Comparison of ENCODE assay signal across 1 cellular context in genomic region chr19:48907671-48908070, GRCh38.
TF ChIP-seq lines count a peak whose summit lies in the region.

No MANE protein-coding gene starts in this region.

TF ChIP-seq in HepG2, 621 proteins besides CTCF, POLR2A, EP300 and RAD21 (continued from another document and continues in another):
- TF ChIP-seq, protein P1, sequence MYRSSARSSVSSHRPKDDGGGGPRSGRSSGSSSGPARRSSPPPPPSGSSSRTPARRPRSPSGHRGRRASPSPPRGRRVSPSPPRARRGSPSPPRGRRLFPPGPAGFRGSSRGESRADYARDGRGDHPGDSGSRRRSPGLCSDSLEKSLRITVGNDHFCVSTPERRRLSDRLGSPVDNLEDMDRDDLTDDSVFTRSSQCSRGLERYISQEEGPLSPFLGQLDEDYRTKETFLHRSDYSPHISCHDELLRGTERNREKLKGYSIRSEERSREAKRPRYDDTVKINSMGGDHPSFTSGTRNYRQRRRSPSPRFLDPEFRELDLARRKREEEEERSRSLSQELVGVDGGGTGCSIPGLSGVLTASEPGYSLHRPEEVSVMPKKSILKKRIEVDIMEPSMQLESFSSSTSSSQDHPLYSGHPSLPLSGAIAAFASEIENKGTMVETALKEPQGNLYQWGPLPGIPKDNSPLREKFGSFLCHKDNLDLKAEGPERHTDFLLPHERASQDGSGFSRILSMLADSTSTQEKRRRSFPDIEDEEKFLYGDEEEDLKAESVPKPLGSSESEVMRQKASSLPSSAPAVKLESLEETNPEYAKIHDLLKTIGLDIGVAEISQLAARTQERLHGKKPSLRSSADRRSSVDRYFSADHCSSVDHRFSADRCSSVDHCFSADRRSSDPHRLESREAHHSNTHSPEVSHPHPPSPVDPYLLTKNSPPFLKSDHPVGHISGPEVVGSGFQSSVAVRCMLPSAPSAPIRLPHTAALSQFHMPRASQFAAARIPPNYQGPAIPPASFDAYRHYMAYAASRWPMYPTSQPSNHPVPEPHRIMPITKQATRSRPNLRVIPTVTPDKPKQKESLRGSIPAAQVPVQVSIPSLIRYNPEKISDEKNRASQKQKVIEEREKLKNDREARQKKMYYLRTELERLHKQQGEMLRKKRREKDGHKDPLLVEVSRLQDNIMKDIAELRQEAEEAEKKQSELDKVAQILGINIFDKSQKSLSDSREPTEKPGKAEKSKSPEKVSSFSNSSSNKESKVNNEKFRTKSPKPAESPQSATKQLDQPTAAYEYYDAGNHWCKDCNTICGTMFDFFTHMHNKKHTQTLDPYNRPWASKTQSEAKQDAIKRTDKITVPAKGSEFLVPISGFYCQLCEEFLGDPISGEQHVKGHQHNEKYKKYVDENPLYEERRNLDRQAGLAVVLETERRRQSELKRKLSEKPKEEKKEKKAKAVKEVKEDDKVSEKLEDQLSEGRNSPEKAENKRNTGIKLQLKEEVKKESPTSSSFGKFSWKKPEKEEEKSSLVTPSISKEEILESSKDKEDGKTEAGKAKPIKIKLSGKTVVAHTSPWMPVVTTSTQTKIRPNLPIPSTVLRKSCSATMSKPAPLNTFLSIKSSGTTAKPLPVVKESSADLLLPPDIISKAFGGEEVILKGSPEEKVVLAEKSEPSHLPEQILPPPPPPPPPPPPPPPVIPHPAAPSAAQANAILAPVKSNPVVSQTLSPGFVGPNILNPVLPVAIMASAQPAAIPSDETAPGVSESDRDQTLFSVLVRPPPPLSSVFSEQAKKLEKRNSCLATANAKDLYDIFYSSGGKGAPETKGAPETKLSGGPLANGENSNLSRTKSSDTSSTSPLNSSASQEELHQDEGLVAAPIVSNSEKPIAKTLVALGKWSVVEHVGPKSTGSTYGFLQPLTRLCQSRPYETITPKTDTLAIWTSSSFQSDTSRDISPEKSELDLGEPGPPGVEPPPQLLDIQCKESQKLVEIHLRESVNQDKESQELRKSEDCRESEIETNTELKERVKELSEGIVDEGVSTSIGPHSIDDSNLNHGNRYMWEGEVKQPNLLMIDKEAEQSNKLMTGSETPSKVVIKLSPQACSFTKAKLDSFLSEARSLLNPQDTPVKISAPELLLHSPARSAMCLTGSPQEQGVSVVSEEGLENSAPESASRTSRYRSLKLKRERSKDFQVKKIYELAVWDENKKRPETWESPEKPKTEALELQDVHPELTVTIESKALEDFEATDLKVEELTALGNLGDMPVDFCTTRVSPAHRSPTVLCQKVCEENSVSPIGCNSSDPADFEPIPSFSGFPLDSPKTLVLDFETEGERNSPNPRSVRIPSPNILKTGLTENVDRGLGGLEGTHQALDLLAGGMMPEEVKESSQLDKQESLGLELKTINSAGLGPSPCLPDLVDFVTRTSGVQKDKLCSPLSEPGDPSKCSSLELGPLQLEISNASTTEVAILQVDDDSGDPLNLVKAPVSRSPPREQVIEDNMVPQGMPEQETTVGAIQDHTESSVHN (CRISPR knock-in tag; IDR thresholded peaks at IDR 0.05) = no peak; the same call in 1 of the 2 replicates
- TF ChIP-seq, protein P2, sequence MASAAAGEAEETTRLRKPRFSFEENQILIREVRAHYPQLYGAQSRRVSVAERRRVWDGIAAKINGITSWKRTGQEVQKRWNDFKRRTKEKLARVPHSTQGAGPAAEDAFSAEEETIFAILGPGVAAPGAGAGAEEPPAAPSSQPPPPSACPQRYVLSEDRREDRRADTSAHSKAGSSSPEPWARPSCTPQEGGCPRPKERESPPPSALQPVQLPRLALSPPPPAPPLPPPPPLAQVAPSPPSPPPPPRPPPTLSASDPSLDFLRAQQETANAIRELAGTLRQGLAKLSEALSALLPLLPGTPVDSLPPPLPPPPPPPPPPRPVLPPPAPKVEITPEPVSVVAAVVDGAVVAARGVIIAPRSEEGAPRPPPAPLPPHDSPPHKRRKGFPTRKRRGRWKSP (CRISPR knock-in tag; IDR thresholded peaks at IDR 0.05) = 0 out of 2 replicates have a peak, but pooled peaks have one; percentile 35
- TF ChIP-seq IRF2 (CRISPR knock-in tag; IDR thresholded peaks at IDR 0.05) = peak; percentile 83
- TF ChIP-seq, protein P3, sequence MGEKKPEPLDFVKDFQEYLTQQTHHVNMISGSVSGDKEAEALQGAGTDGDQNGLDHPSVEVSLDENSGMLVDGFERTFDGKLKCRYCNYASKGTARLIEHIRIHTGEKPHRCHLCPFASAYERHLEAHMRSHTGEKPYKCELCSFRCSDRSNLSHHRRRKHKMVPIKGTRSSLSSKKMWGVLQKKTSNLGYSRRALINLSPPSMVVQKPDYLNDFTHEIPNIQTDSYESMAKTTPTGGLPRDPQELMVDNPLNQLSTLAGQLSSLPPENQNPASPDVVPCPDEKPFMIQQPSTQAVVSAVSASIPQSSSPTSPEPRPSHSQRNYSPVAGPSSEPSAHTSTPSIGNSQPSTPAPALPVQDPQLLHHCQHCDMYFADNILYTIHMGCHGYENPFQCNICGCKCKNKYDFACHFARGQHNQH (CRISPR knock-in tag; IDR thresholded peaks at IDR 0.05) = 0 out of 2 replicates have a peak, but pooled peaks have one; percentile 61
- TF ChIP-seq RBM22 (optimal IDR thresholded peaks at IDR 0.05; ENCODE audit: low read length) = peak; percentile 42
- TF ChIP-seq ZFP36 (IDR thresholded peaks at IDR 0.05; ENCODE audit: borderline replicate concordance, low read depth, low read length, partially characterized antibody) = no peak
- 0 out of 2 replicates have a peak, but pooled peaks have one; percentile 7 for TF ChIP-seq SP2 (CRISPR knock-in tag; IDR thresholded peaks at IDR 0.05)
- peak; percentile 71; the same call in 1 of the 2 replicates for TF ChIP-seq MLX (CRISPR knock-in tag; IDR thresholded peaks at IDR 0.05)
- no peak for TF ChIP-seq SALL2 (CRISPR knock-in tag; IDR thresholded peaks at IDR 0.05)
- TF ChIP-seq, protein P4, sequence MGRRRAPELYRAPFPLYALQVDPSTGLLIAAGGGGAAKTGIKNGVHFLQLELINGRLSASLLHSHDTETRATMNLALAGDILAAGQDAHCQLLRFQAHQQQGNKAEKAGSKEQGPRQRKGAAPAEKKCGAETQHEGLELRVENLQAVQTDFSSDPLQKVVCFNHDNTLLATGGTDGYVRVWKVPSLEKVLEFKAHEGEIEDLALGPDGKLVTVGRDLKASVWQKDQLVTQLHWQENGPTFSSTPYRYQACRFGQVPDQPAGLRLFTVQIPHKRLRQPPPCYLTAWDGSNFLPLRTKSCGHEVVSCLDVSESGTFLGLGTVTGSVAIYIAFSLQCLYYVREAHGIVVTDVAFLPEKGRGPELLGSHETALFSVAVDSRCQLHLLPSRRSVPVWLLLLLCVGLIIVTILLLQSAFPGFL (CRISPR knock-in tag; IDR thresholded peaks at IDR 0.05) = no peak
- peak; percentile 53; the same call in 1 of the 2 replicates for TF ChIP-seq MIER2 (CRISPR knock-in tag; IDR thresholded peaks at IDR 0.05)
- TF ChIP-seq NFKBIZ (CRISPR knock-in tag; IDR thresholded peaks at IDR 0.05) = no peak
- TF ChIP-seq ZFP82 (CRISPR knock-in tag; IDR thresholded peaks at IDR 0.05; ENCODE audit: borderline replicate concordance) = no peak
- TF ChIP-seq NR2F2 (IDR thresholded peaks at IDR 0.05; ENCODE audit: borderline replicate concordance, low read depth) = peak; percentile 87; the same call in 1 of the 2 replicates
- TF ChIP-seq, protein P5, sequence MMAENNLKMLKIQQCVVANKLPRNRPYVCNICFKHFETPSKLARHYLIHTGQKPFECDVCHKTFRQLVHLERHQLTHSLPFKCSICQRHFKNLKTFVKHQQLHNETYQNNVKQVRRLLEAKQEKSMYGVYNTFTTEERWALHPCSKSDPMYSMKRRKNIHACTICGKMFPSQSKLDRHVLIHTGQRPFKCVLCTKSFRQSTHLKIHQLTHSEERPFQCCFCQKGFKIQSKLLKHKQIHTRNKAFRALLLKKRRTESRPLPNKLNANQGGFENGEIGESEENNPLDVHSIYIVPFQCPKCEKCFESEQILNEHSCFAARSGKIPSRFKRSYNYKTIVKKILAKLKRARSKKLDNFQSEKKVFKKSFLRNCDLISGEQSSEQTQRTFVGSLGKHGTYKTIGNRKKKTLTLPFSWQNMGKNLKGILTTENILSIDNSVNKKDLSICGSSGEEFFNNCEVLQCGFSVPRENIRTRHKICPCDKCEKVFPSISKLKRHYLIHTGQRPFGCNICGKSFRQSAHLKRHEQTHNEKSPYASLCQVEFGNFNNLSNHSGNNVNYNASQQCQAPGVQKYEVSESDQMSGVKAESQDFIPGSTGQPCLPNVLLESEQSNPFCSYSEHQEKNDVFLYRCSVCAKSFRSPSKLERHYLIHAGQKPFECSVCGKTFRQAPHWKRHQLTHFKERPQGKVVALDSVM (CRISPR knock-in tag; IDR thresholded peaks at IDR 0.05) = peak; percentile 13; the same call in 1 of the 2 replicates
- TF ChIP-seq MEIS1 (CRISPR knock-in tag; IDR thresholded peaks at IDR 0.05; ENCODE audit: borderline replicate concordance) = no peak
- peak; percentile 89 to 91 for TF ChIP-seq NR2F1 (CRISPR knock-in tag; IDR thresholded peaks at IDR 0.05)
- TF ChIP-seq NKX3-1 (CRISPR knock-in tag; IDR thresholded peaks at IDR 0.05) = no peak
- TF ChIP-seq GABPB1 (CRISPR knock-in tag; IDR thresholded peaks at IDR 0.05) = peak; percentile 55
- TF ChIP-seq HINFP (CRISPR knock-in tag; IDR thresholded peaks at IDR 0.05; ENCODE audit: low read depth) = 0 out of 2 replicates have a peak, but pooled peaks have one; percentile 50
- TF ChIP-seq ZNF580 (CRISPR knock-in tag; IDR thresholded peaks at IDR 0.05; ENCODE audit: borderline replicate concordance, low read depth) = peak; percentile 63; the same call in 1 of the 2 replicates
- TF ChIP-seq CREB1 (IDR thresholded peaks at IDR 0.05) = peak; percentile 34; the same call in 1 of the 2 replicates
- TF ChIP-seq CREB1 (CRISPR knock-in tag; IDR thresholded peaks at IDR 0.05) = peak; percentile 77
- peak; percentile 74; the same call in 1 of the 2 replicates for TF ChIP-seq CREM (IDR thresholded peaks at IDR 0.05)
- TF ChIP-seq CREM (CRISPR knock-in tag; IDR thresholded peaks at IDR 0.05) = no peak
- TF ChIP-seq HNRNPUL1 (IDR thresholded peaks at IDR 0.05; ENCODE audit: low read depth, low read length) = no peak
- no peak for TF ChIP-seq SAFB2 (CRISPR knock-in tag; IDR thresholded peaks at IDR 0.05; ENCODE audit: borderline replicate concordance, low read depth)
- TF ChIP-seq ZNF709 (CRISPR knock-in tag; IDR thresholded peaks at IDR 0.05) = no peak
- no peak for TF ChIP-seq ZNF317 (CRISPR knock-in tag; IDR thresholded peaks at IDR 0.05)
- no peak; the same call in 1 of the 2 replicates for TF ChIP-seq ZFP91 (CRISPR knock-in tag; IDR thresholded peaks at IDR 0.05; ENCODE audit: borderline replicate concordance)
- no peak for TF ChIP-seq CREBL2 (CRISPR knock-in tag; IDR thresholded peaks at IDR 0.05; ENCODE audit: borderline replicate concordance)
- peak; percentile 79 for TF ChIP-seq RXRB (CRISPR knock-in tag; IDR thresholded peaks at IDR 0.05; ENCODE audit: borderline replicate concordance)
